Comparison of ENCODE assay signal across 24 cellular contexts in the genomic region with DNA sequence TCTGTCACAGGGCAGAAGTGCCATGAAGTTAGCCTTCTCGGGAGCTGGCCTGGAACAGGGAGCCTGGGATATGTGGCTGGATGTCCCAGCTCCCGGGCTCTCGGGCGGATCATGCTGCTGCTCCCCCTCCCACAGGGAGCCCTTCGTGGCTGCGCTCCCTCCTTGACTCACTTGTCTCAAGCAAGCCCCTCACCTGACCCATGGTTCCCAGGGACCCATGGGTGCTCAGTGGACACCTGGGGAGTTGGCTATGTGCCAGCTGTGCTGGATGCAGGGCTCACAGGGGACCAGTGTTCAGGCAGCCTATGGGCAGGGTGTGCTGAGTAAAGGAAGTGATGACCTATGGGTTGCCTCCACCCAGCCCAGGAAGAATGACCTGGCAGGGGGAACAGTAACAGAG.
"Had no signal": no experiment of that assay in that cellular context is flagged by ENCODE, and none has a peak within 500 bp of the region (broad histone marks: within the 10 kb centered on the region; RNA-seq: fewer than 3 reads in every experiment).

No MANE protein-coding gene starts in this region.

- H3K27ac ChIP-seq: coronary artery, esophagus squamous epithelium, prostate gland, right atrium auricular region, stomach, thyroid gland, vagina had no signal

- H3K4me3 ChIP-seq: coronary artery, esophagus squamous epithelium, lung, prostate gland, right atrium auricular region, smooth muscle cell, stomach, thyroid gland, vagina had no signal

- H3K9me3 Mint-ChIP-seq: memory B cell; natural killer cell treated with Interleukin-12 subunit alpha and Interleukin-12 subunit beta and Interleukin-15 and Interleukin-18, amount 100 ng/mL, for 72 hours; neural crest cell had no signal

- H3K4me1 Mint-ChIP-seq: neural crest cell had no signal

- H3K4me1 ChIP-seq: esophagus squamous epithelium, prostate gland, right atrium auricular region, stomach, thyroid gland, vagina had no signal

- DNase-seq: dermis blood vessel endothelial cell; effector memory CD4-positive, alpha-beta T cell; esophagus squamous epithelium; foreskin melanocyte; hypothalamus; left ventricle myocardium superior; stimulated activated CD4-positive, alpha-beta T cell treated with anti-CD3 and anti-CD28 coated beads, Interleukin-12 subunit alpha, Interleukin-12 subunit beta, amount 100 ng/mL, for 4 hours; stimulated activated CD4-positive, alpha-beta T cell treated with anti-CD3 and anti-CD28 coated beads, Interleukin-1b, Interleukin-23, amount 100 ng/mL, for 48 hours; stimulated activated CD4-positive, alpha-beta T cell treated with anti-CD3 and anti-CD28 coated beads, Interleukin-4, amount 100 ng/mL, for 1 hour; stimulated activated CD8-positive, alpha-beta memory T cell treated with anti-CD3 and anti-CD28 coated beads, Interleukin-4, amount 100 ng/mL, for 48 hours; stimulated activated naive CD4-positive, alpha-beta T cell treated with Interleukin-2 at 50 U/mL for 16 hours; stomach; thyroid gland; trophoblast cell had no signal

- H3K36me3 Mint-ChIP-seq: memory B cell; natural killer cell treated with Interleukin-12 subunit alpha and Interleukin-12 subunit beta and Interleukin-15 and Interleukin-18, amount 100 ng/mL, for 72 hours had no signal

- H3K4me2 ChIP-seq: smooth muscle cell had no signal

- H3K36me3 ChIP-seq: esophagus squamous epithelium, prostate gland, right atrium auricular region, stomach, thyroid gland, vagina had no signal

- ATAC-seq: left ventricle myocardium superior; natural killer cell treated with Interleukin-12 subunit alpha and Interleukin-12 subunit beta and Interleukin-15 and Interleukin-18, amount 100 ng/mL, for 72 hours; sciatic nerve had no signal

- H3K9me3 ChIP-seq: esophagus squamous epithelium, prostate gland, right atrium auricular region, stomach, thyroid gland, vagina had no signal

- H3K27ac Mint-ChIP-seq: memory B cell; natural killer cell treated with Interleukin-12 subunit alpha and Interleukin-12 subunit beta and Interleukin-15 and Interleukin-18, amount 100 ng/mL, for 72 hours had no signal

- H3K27me3 Mint-ChIP-seq: memory B cell; natural killer cell treated with Interleukin-12 subunit alpha and Interleukin-12 subunit beta and Interleukin-15 and Interleukin-18, amount 100 ng/mL, for 72 hours had no signal

- H3K4me3 Mint-ChIP-seq: memory B cell; natural killer cell treated with Interleukin-12 subunit alpha and Interleukin-12 subunit beta and Interleukin-15 and Interleukin-18, amount 100 ng/mL, for 72 hours; neural crest cell had no signal
